ENCODE assay signal across 9 cellular contexts in genomic region chr15:90597477-90598052, GRCh38.
DNase-seq lines count a peak whose midpoint lies in the region; ATAC-seq and TF ChIP-seq lines count a peak whose summit lies in the region.
"Had no signal": no experiment of that assay in that cellular context is flagged by ENCODE, and none has a peak within 500 bp of the region (broad histone marks: within the 10 kb centered on the region; RNA-seq: fewer than 3 reads in every experiment).

No MANE protein-coding gene starts in this region.

- DNase-seq in MCF 10A (ENCODE audit: unreplicated experiment) (no peak), mammary epithelial cell (no peak), erythroblast (lab: John Stamatoyannopoulos, UW) (peak; percentile 71 to 80), transverse colon (no peak), NCI-H526 treated with DMSO at 0.1 percent for 48 hours (lab: John Stamatoyannopoulos, UW) (no peak), medulla oblongata (ENCODE audit: extremely low spot score) (no peak), NCI-H1694 treated with DMSO at 0.1 percent for 48 hours (lab: John Stamatoyannopoulos, UW) (no peak)

- no peaks in the 10 kb centered on the region for H3K36me3 ChIP-seq in mammary epithelial cell (ENCODE audit: insufficient read depth, low read length)
- no peaks in the 10 kb centered on the region for H3K36me3 ChIP-seq in transverse colon

- CTCF ChIA-PET in MCF 10A (lab: Yijun Ruan, JAX), result interaction anchor here (0.5 kb wide), 1 partner anchor 69 kb away, joined by 3 read pairs; no protein-coding TSS in a partner anchor
- CTCF ChIA-PET in mammary epithelial cell (lab: Charles Lee; ENCODE audit: low non-redundant PET), result no interaction called here

- WGBS in mammary epithelial cell (ENCODE audit: low coverage, missing lambda C conversion rate), result 97% methylated on average over 2 of the region's 2 CpGs
- 68 to 86% methylated on average over 2 of the region's 2 CpGs for WGBS in transverse colon (ENCODE audit: low coverage in 1 of 2), 2 donors

- dilution Hi-C loops in mammary epithelial cell (cut with HindIII; ENCODE audit: low sequenced_read_pairs), result no loop called here

- peaks cover 12% of the 10 kb centered on the region for H3K4me1 Mint-ChIP-seq in MCF 10A (ENCODE audit: insufficient read depth, unreplicated experiment)

- no peak overlapping the region for H3K9ac ChIP-seq in mammary epithelial cell (ENCODE audit: insufficient read depth, low read length)

- H3K27me3 Mint-ChIP-seq in MCF 10A (ENCODE audit: insufficient read depth, unreplicated experiment), result no peaks in the 10 kb centered on the region

- H3K27me3 ChIP-seq in mammary epithelial cell (ENCODE audit: insufficient read depth, low read length) (no peaks in the 10 kb centered on the region), transverse colon (no peaks in the 10 kb centered on the region)

- H2AFZ ChIP-seq in mammary epithelial cell (ENCODE audit: low read depth, low read length), result no peak overlapping the region

- no peak for TF ChIP-seq EP300 in transverse colon (IDR thresholded peaks at IDR 0.05; ENCODE audit: low read depth)

- peaks cover 25% of the 10 kb centered on the region for H3K36me3 Mint-ChIP-seq in MCF 10A (ENCODE audit: insufficient read depth, unreplicated experiment)

- TF ChIP-seq CTCF in MCF 10A (IDR thresholded peaks at IDR 0.05; ENCODE audit: unreplicated experiment) (no peak), mammary epithelial cell (conservative IDR thresholded peaks at IDR 0.05 in 1 of 2, IDR thresholded peaks at IDR 0.05 in 1 of 2; ENCODE audit: extremely low read depth in 1 of 2, insufficient read depth in 1 of 2, low read depth in 1 of 2, low read length in 2 of 2) (no peak), transverse colon (IDR thresholded peaks at IDR 0.05) (no peak)

- no peaks in the 10 kb centered on the region for H3K9me3 Mint-ChIP-seq in MCF 10A (ENCODE audit: unreplicated experiment)

- H3K27ac Mint-ChIP-seq in MCF 10A (ENCODE audit: low read depth, unreplicated experiment), result peak overlapping the region; percentile 44

- no peaks in the 10 kb centered on the region for H3K9me3 ChIP-seq in mammary epithelial cell (replicated peaks; ENCODE audit: insufficient read depth, low read length)
- no peaks in the 10 kb centered on the region for H3K9me3 ChIP-seq in transverse colon

- TF ChIP-seq POLR2A in erythroblast (IDR thresholded peaks at IDR 0.05; ENCODE audit: low read length) (no peak), transverse colon (IDR thresholded peaks at IDR 0.05) (no peak)

- H3K79me2 ChIP-seq in mammary epithelial cell (ENCODE audit: insufficient read depth, low read length), result no peaks in the 10 kb centered on the region

- ATAC-seq in HG03520 (IDR thresholded peaks at IDR 0.05; ENCODE audit: unreplicated experiment), result peak; percentile 42

- POLR2A ChIA-PET in MCF 10A (lab: Yijun Ruan, JAX), result interaction anchor here (0.6 to 1.2 kb wide), 4 partner anchors 17 to 110 kb away, joined by 3 to 5 read pairs (median 4); no protein-coding TSS in a partner anchor

- H3K27ac ChIP-seq in mammary epithelial cell (ENCODE audit: insufficient read depth, low read depth, low read length), result no peak overlapping the region
- peak overlapping the region; percentile 59 to 75 (median 71) for H3K27ac ChIP-seq in transverse colon
- H3K27ac ChIP-seq: C4-2B had no signal

- BruUV-seq in MCF 10A (replicated peaks; lab: Mats Ljungman, UMichigan) (no TSS peak), mammary epithelial cell (replicated peaks; lab: Mats Ljungman, UMichigan) (no TSS peak)

- H3K4me1 ChIP-seq in mammary epithelial cell (ENCODE audit: insufficient read depth, low read length) (no peaks in the 10 kb centered on the region), transverse colon (peaks cover 15 to 47% (median 31%) of the 10 kb centered on the region in 4 donors)

- in situ Hi-C loops in mammary epithelial cell (cut with MboI; ENCODE audit: low sequenced_read_pairs in 2 of 2), result no loop called here
- in situ Hi-C loops in transverse colon (cut with MboI; ENCODE audit: low pct_ligation_motif_present in 1 of 4, low pct_unique_long_range_greater_than_20kb in 1 of 4, low sequenced_read_pairs in 3 of 4), result no loop called here

- H3K4me3 ChIP-seq in mammary epithelial cell (replicated peaks in 1 of 3; ENCODE audit: insufficient read depth in 1 of 3, low read depth in 2 of 3, low read length in 3 of 3), result no peak overlapping the region
- no peak overlapping the region for H3K4me3 ChIP-seq in transverse colon

- H3K4me2 ChIP-seq in mammary epithelial cell (ENCODE audit: insufficient read depth, low read depth, low read length), result no peak overlapping the region

- intact Hi-C loops in MCF 10A (cut with micrococcal nuclease) (no loop called here), mammary epithelial cell (cut with micrococcal nuclease) (loop anchor here (5.0 kb wide), 1 partner anchor 275 kb away; no protein-coding TSS in a partner anchor), transverse colon (cut with DNase I; ENCODE audit: low total_unique reads) (no loop called here)

- H3K4me3 Mint-ChIP-seq in MCF 10A (ENCODE audit: unreplicated experiment), result no peak overlapping the region

- no peaks in the 10 kb centered on the region for H4K20me1 ChIP-seq in mammary epithelial cell (ENCODE audit: insufficient read depth, low read length)

Comparison
In these comparisons a context has a peak if more than half of its experiments do, and no peak if none do; other contexts are left out.
1. DNase-seq: peak in erythroblast (2 of 2); none in MCF 10A (single experiment), mammary epithelial cell (single experiment), transverse colon (single experiment), NCI-H526 treated with DMSO at 0.1 percent for 48 hours (single experiment), medulla oblongata (single experiment) and NCI-H1694 treated with DMSO at 0.1 percent for 48 hours (single experiment).